In genomic region chr16:16150878-16151152, GRCh38 we compare ENCODE assay signal across 17 cellular contexts.
"Had no signal": no experiment of that assay in that cellular context is flagged by ENCODE, and none has a peak within 500 bp of the region (broad histone marks: within the 10 kb centered on the region; RNA-seq: fewer than 3 reads in every experiment).

No MANE protein-coding gene starts in this region.

- H3K27me3 ChIP-seq: foreskin keratinocyte, tibial artery had no signal

- H3K4me1 ChIP-seq: foreskin keratinocyte had no signal

- DNase-seq: activated B cell treated with CpG ODN at 0.5 μM for 24 hours; activated CD4-positive, alpha-beta T cell treated with anti-CD3 and anti-CD28 coated beads for 36 hours; activated CD4-positive, alpha-beta T cell treated with anti-CD3 and anti-CD28 coated beads, Interleukin-2, amount 50 U/mL, for 4 hours; activated CD8-positive, alpha-beta memory T cell treated with anti-CD3 and anti-CD28 coated beads for 24 hours; activated CD8-positive, alpha-beta memory T cell treated with anti-CD3 and anti-CD28 coated beads, Interleukin-2, amount 50 U/mL, for 4 hours; activated naive CD4-positive, alpha-beta T cell treated with anti-CD3 and anti-CD28 coated beads for 36 hours; activated T-cell treated with anti-CD3 and anti-CD28 coated beads, Interleukin-2, amount 50 U/mL, for 24 hours; erythroblast; foreskin keratinocyte; kidney glomerular epithelial cell; nephron progenitor cell; stimulated activated CD4-positive, alpha-beta T cell treated with anti-CD3 and anti-CD28 coated beads, Interleukin-4, amount 100 ng/mL, for 24 hours; stimulated activated naive CD4-positive, alpha-beta T cell treated with Interleukin-2 at 50 U/mL for 16 hours; SW 1271; T-helper 17 cell had no signal

- H3K27ac ChIP-seq: foreskin keratinocyte had no signal

- ATAC-seq: foreskin keratinocyte had no signal

- FAIRE-seq: urothelium cell line had no signal

- H3K9me3 ChIP-seq: tibial artery had no signal
